In genomic region chr1:156673387-156674121, GRCh38 we compare ENCODE assay signal across 11 cellular contexts. TPM values are rescaled to one million over a fixed set of nuclear protein-coding genes. Genes with fewer than 3 reads are reported as not detected.
A peak's percentile ranks its signal among the peaks of the same experiment; 100 is the strongest.
DNase-seq lines count a peak whose midpoint lies in the region; ATAC-seq, FAIRE-seq and TF ChIP-seq lines count a peak whose summit lies in the region.
"Had no signal": no experiment of that assay in that cellular context is flagged by ENCODE, and none has a peak within 500 bp of the region (broad histone marks: within the 10 kb centered on the region; RNA-seq: fewer than 3 reads in every experiment).

No MANE protein-coding gene starts in this region.

- no peak for TF ChIP-seq CTCF in HepG2 (CRISPR knock-in tag; IDR thresholded peaks at IDR 0.05)

- DNase-seq in NCI-H2227 treated with DMSO at 0.1 percent for 48 hours (lab: John Stamatoyannopoulos, UW) (peak; percentile 16), HepG2 (ENCODE audit: low spot score) (peak; percentile 41), A172 (ENCODE audit: low spot score) (no peak)
- no peak for DNase-seq in activated CD8-positive, alpha-beta memory T cell treated with anti-CD3 and anti-CD28 coated beads, Interleukin-2, amount 50 U/mL, for 4 hours
- DNase-seq: DMS79, HCEC 1CT, ovary had no signal

- POLR2A ChIA-PET in HepG2 (lab: Yijun Ruan, JAX) = interaction anchor here (1.0 to 9.1 kb wide), 2 partner anchors 11 to 55 kb away, joined by 3 to 189 read pairs; partner anchors contain the start of genes ISG20L2 and METTL25B

- no peak for TF ChIP-seq POLR2A in HepG2 (IDR thresholded peaks at IDR 0.05; ENCODE audit: insufficient read depth in 1 of 2, low read depth in 2 of 2, low read length in 2 of 2)

- TF ChIP-seq RAD21 in HepG2 (CRISPR knock-in tag; IDR thresholded peaks at IDR 0.05) = no peak

- CTCF ChIA-PET in HepG2 (lab: Yijun Ruan, JAX; ENCODE audit: low intra/inter-chr PET ratio, low total read pairs) = interaction anchor here (1.5 kb wide), 1 partner anchor 14 kb away, joined by 4 read pairs; no protein-coding TSS in a partner anchor

- intact Hi-C loops in HepG2 (cut with micrococcal nuclease; ENCODE audit: unreplicated experiment) = no loop called here

- H3K4me3 ChIP-seq in ectodermal cell (ENCODE audit: insufficient read depth, low read depth, low read length) = peak overlapping the region; percentile 95
- no peak overlapping the region for H3K4me3 ChIP-seq in HepG2 (replicated peaks in 1 of 3; ENCODE audit: insufficient read depth in 1 of 3, low read depth in 2 of 3, low read length in 3 of 3)
- H3K4me3 ChIP-seq in subcutaneous abdominal adipose tissue (ENCODE audit: low read depth in 1 of 5, low read length in 5 of 5) = peak overlapping the region in 1 of 5 donors; percentile 69
- H3K4me3 ChIP-seq: ovary had no signal

- peaks cover 52% of the 10 kb centered on the region for H3K4me1 ChIP-seq in ectodermal cell (ENCODE audit: control insufficient read depth, insufficient read depth, low read length)
- peaks cover 55% of the 10 kb centered on the region for H3K4me1 ChIP-seq in HepG2 (ENCODE audit: insufficient read depth, low read length)
- peaks cover 2 to 75% (median 32%) of the 10 kb centered on the region in 5 donors for H3K4me1 ChIP-seq in subcutaneous abdominal adipose tissue (ENCODE audit: control insufficient read depth in 5 of 5, insufficient read depth in 5 of 5, low read length in 5 of 5)

- peaks cover 2% of the 10 kb centered on the region for H3K79me2 ChIP-seq in HepG2 (ENCODE audit: insufficient read depth, low read length)

- H2AFZ ChIP-seq in HepG2 (ENCODE audit: low read length) = no peak overlapping the region

- no TSS peak for BruUV-seq in HepG2 (replicated peaks; lab: Mats Ljungman, UMichigan)

- peak; percentile 87 for FAIRE-seq in HepG2 (lab: Jason Lieb, UNC)

- H3K4me2 ChIP-seq in HepG2 (ENCODE audit: low read depth, low read length) = peak overlapping the region; percentile 21; the same call in 1 of the 2 replicates

- 2% methylated on average over 8 of the region's 8 CpGs for WGBS in ectodermal cell, 2 experiments
- 42% methylated on average over 3 of the region's 8 CpGs for WGBS in HepG2 (ENCODE audit: low lambda C conversion rate)

- H4K20me1 ChIP-seq in HepG2 (ENCODE audit: insufficient read depth, low read length) = no peaks in the 10 kb centered on the region

- no peak overlapping the region for H3K9ac ChIP-seq in HepG2 (ENCODE audit: insufficient read depth, low read depth, low read length)
- H3K9ac ChIP-seq in subcutaneous abdominal adipose tissue (ENCODE audit: low read length in 5 of 5) = peak overlapping the region in 1 of 5 donors; percentile 51

- H3K27ac ChIP-seq in ectodermal cell (ENCODE audit: insufficient read depth, low read depth, low read length, poor library complexity, severe bottlenecking) (peak overlapping the region; percentile 98), HepG2 (ENCODE audit: extremely low read length, insufficient read depth, low read length) (no peak overlapping the region), subcutaneous abdominal adipose tissue (ENCODE audit: low read depth, low read length) (peak overlapping the region; percentile 16)
- H3K27ac ChIP-seq: ovary had no signal

- peaks cover 3% of the 10 kb centered on the region for H3K27me3 ChIP-seq in ectodermal cell (ENCODE audit: control insufficient read depth, insufficient read depth, low read length, poor library complexity, severe bottlenecking)
- H3K27me3 ChIP-seq in HepG2 (ENCODE audit: control insufficient read depth in 1 of 2, insufficient read depth in 2 of 2, low read length in 2 of 2) = peaks cover 0 to 4% of the 10 kb centered on the region in 2 experiments; a peak in 4 of 5 replicates
- H3K27me3 ChIP-seq in subcutaneous abdominal adipose tissue (ENCODE audit: control insufficient read depth in 5 of 5, insufficient read depth in 4 of 5, low read length in 5 of 5) = peaks cover 16 to 47% (median 26%) of the 10 kb centered on the region in 5 donors

- TF ChIP-seq EP300 in HepG2 (IDR thresholded peaks at IDR 0.05; ENCODE audit: low read depth in 2 of 2, low read length in 2 of 2) = no peak
- TF ChIP-seq EP300 in HepG2 (CRISPR knock-in tag; IDR thresholded peaks at IDR 0.05; ENCODE audit: borderline replicate concordance) = no peak

- in situ Hi-C loops in HepG2 (cut with HindIII; ENCODE audit: extremely low pct_ligation_motif_present, low pct_unique_long_range_greater_than_20kb) = no loop called here

- ATAC-seq in HepG2 (peak; percentile 63), HG02798 (IDR thresholded peaks at IDR 0.05; ENCODE audit: poor library complexity, unreplicated experiment) (no peak), HG02678 (IDR thresholded peaks at IDR 0.05; ENCODE audit: unreplicated experiment) (no peak)

- H3K36me3 ChIP-seq in ectodermal cell (ENCODE audit: control insufficient read depth, insufficient read depth, low read length) (peaks cover 25% of the 10 kb centered on the region), HepG2 (replicated peaks in 1 of 2; ENCODE audit: control insufficient read depth in 1 of 2, insufficient read depth in 2 of 2, low read length in 2 of 2) (no peaks in the 10 kb centered on the region), subcutaneous abdominal adipose tissue (ENCODE audit: control insufficient read depth in 5 of 5, insufficient read depth in 5 of 5, low read length in 5 of 5) (peaks cover 0 to 28% (median 8%) of the 10 kb centered on the region in 5 donors)
- H3K36me3 ChIP-seq: ovary had no signal

- H3K9me3 ChIP-seq in ectodermal cell (ENCODE audit: control insufficient read depth, low read length) = no peaks in the 10 kb centered on the region
- H3K9me3 ChIP-seq in HepG2 (ENCODE audit: low read length) = no peaks in the 10 kb centered on the region
- no peaks in the 10 kb centered on the region for H3K9me3 ChIP-seq in subcutaneous abdominal adipose tissue (ENCODE audit: control insufficient read depth in 5 of 5, low read length in 5 of 5)
- H3K9me3 ChIP-seq: ovary had no signal

RNA-seq across cellular contexts. Expression of gene NES, which starts 3.7 kb away (rescaled TPM):
- 303 TPM for polyA plus RNA-seq in ectodermal cell (2013, experiment 1 of 4)
- 335 TPM for polyA plus RNA-seq in ectodermal cell (2013, experiment 2 of 4)
- 231 TPM for polyA plus RNA-seq in ectodermal cell (2013, experiment 3 of 4)
- 248 TPM for polyA plus RNA-seq in ectodermal cell (2013, experiment 4 of 4)
- total RNA-seq in HepG2 (2016; rRNA removed; fragmentation: Illumina TruSeq; extraction: Trizol) = 12.7 and 16.6 TPM in 2 replicates
- total RNA-seq in HepG2 (2016; cell fraction: cytosol; rRNA removed; fragmentation: Illumina TruSeq; extraction: Trizol; ENCODE audit: low read depth) = 0.30 and 0.53 TPM in 2 replicates
- total RNA-seq in HepG2 (2016; cell fraction: insoluble cytoplasmic fraction; rRNA removed; fragmentation: Illumina TruSeq; extraction: Trizol) = 9.1 and 18.2 TPM in 2 replicates
- 1.4 and 1.5 TPM in 2 replicates for total RNA-seq in HepG2 (2016; cell fraction: membrane; rRNA removed; fragmentation: Illumina TruSeq; extraction: Trizol)
- 11.7 and 13.1 TPM in 2 replicates for total RNA-seq in HepG2 (2016; cell fraction: nucleus; rRNA removed; fragmentation: Illumina TruSeq; extraction: Trizol)
- polyA plus RNA-seq in HepG2 (2011; rRNA removed) = 1.7 and 2.5 TPM in 2 replicates
- 1.1 and 1.2 TPM in 2 replicates for polyA plus RNA-seq in HepG2 (2011; cell fraction: cytosol; rRNA removed)
- 9.3 and 9.7 TPM in 2 replicates for polyA plus RNA-seq in HepG2 (2011; cell fraction: nucleus; rRNA removed)
- 3.5 and 3.6 TPM in 2 replicates for polyA plus RNA-seq in HepG2 (2012)
- 0.32 and 0.38 TPM in 2 replicates for polyA plus RNA-seq in HepG2 (2016; cell fraction: cytosol; fragmentation: Illumina TruSeq; extraction: Trizol; ENCODE audit: low read depth)
- polyA plus RNA-seq in HepG2 (2016; cell fraction: insoluble cytoplasmic fraction; fragmentation: Illumina TruSeq; extraction: Trizol; ENCODE audit: low read depth) = 8.6 and 10.8 TPM in 2 replicates
- 0.46 and 0.93 TPM in 2 replicates for polyA plus RNA-seq in HepG2 (2016; cell fraction: membrane; fragmentation: Illumina TruSeq; extraction: Trizol; ENCODE audit: low read depth)
- 27.3 and 27.7 TPM in 2 replicates for polyA plus RNA-seq in HepG2 (2016; cell fraction: nucleus; fragmentation: Illumina TruSeq; extraction: Trizol; ENCODE audit: insufficient read depth, low read depth)
- polyA minus RNA-seq in HepG2 (2011; rRNA and poly(A)+ RNA removed; ENCODE audit: low replicate concordance) = 0.91 and 2.7 TPM in 2 replicates
- polyA minus RNA-seq in HepG2 (2011; cell fraction: cytosol; rRNA and poly(A)+ RNA removed) = 2.4 and 2.5 TPM in 2 replicates
- 1.5 and 1.7 TPM in 2 replicates for polyA minus RNA-seq in HepG2 (2011; cell fraction: nucleus; rRNA and poly(A)+ RNA removed)
- 60.4 and 105 TPM in 2 replicates for total RNA-seq in A172 (2014; rRNA removed; shearing (Covaris generic))

RNA-seq across cellular contexts. Expression of gene BCAN, which starts 31.6 kb away (rescaled TPM):
- polyA plus RNA-seq in ectodermal cell (2013, experiment 1 of 4) = 0.93 TPM
- polyA plus RNA-seq in ectodermal cell (2013, experiment 2 of 4) = 0.48 TPM
- 0.48 TPM for polyA plus RNA-seq in ectodermal cell (2013, experiment 3 of 4)
- 0.61 TPM for polyA plus RNA-seq in ectodermal cell (2013, experiment 4 of 4)
- not detected in 2 replicates for total RNA-seq in HepG2 (2016; rRNA removed; fragmentation: Illumina TruSeq; extraction: Trizol)
- not detected in 2 replicates for total RNA-seq in HepG2 (2016; cell fraction: cytosol; rRNA removed; fragmentation: Illumina TruSeq; extraction: Trizol; ENCODE audit: low read depth)
- total RNA-seq in HepG2 (2016; cell fraction: insoluble cytoplasmic fraction; rRNA removed; fragmentation: Illumina TruSeq; extraction: Trizol) = not detected in 2 replicates
- total RNA-seq in HepG2 (2016; cell fraction: membrane; rRNA removed; fragmentation: Illumina TruSeq; extraction: Trizol) = not detected in 2 replicates
- not detected in 2 replicates for total RNA-seq in HepG2 (2016; cell fraction: nucleus; rRNA removed; fragmentation: Illumina TruSeq; extraction: Trizol)
- not detected in 2 replicates for polyA plus RNA-seq in HepG2 (2011; rRNA removed)
- not detected in 2 replicates for polyA plus RNA-seq in HepG2 (2011; cell fraction: cytosol; rRNA removed)
- polyA plus RNA-seq in HepG2 (2011; cell fraction: nucleus; rRNA removed) = 0.24 TPM in 1 of 2 replicates, not detected in the other
- 0.21 TPM in 2 replicates for polyA plus RNA-seq in HepG2 (2012)
- polyA plus RNA-seq in HepG2 (2016; cell fraction: cytosol; fragmentation: Illumina TruSeq; extraction: Trizol; ENCODE audit: low read depth) = not detected in 2 replicates
- not detected in 2 replicates for polyA plus RNA-seq in HepG2 (2016; cell fraction: insoluble cytoplasmic fraction; fragmentation: Illumina TruSeq; extraction: Trizol; ENCODE audit: low read depth)
- not detected in 2 replicates for polyA plus RNA-seq in HepG2 (2016; cell fraction: membrane; fragmentation: Illumina TruSeq; extraction: Trizol; ENCODE audit: low read depth)
- polyA plus RNA-seq in HepG2 (2016; cell fraction: nucleus; fragmentation: Illumina TruSeq; extraction: Trizol; ENCODE audit: insufficient read depth, low read depth) = not detected in 2 replicates
- not detected in 2 replicates for polyA minus RNA-seq in HepG2 (2011; rRNA and poly(A)+ RNA removed; ENCODE audit: low replicate concordance)
- polyA minus RNA-seq in HepG2 (2011; cell fraction: cytosol; rRNA and poly(A)+ RNA removed) = not detected in 2 replicates
- polyA minus RNA-seq in HepG2 (2011; cell fraction: nucleus; rRNA and poly(A)+ RNA removed) = not detected in 2 replicates
- total RNA-seq in A172 (2014; rRNA removed; shearing (Covaris generic)) = not detected in 2 replicates

RNA-seq across cellular contexts. Expression of gene CRABP2, which starts 31.8 kb away (rescaled TPM):
- 697 TPM for polyA plus RNA-seq in ectodermal cell (2013, experiment 1 of 4)
- polyA plus RNA-seq in ectodermal cell (2013, experiment 2 of 4) = 522 TPM
- polyA plus RNA-seq in ectodermal cell (2013, experiment 3 of 4) = 545 TPM
- 604 TPM for polyA plus RNA-seq in ectodermal cell (2013, experiment 4 of 4)
- 0.21 and 0.60 TPM in 2 replicates for total RNA-seq in HepG2 (2016; rRNA removed; fragmentation: Illumina TruSeq; extraction: Trizol)
- total RNA-seq in HepG2 (2016; cell fraction: cytosol; rRNA removed; fragmentation: Illumina TruSeq; extraction: Trizol; ENCODE audit: low read depth) = not detected in 2 replicates
- total RNA-seq in HepG2 (2016; cell fraction: insoluble cytoplasmic fraction; rRNA removed; fragmentation: Illumina TruSeq; extraction: Trizol) = 0.28 TPM in 1 of 2 replicates, not detected in the other
- total RNA-seq in HepG2 (2016; cell fraction: membrane; rRNA removed; fragmentation: Illumina TruSeq; extraction: Trizol) = not detected in 2 replicates
- not detected in 2 replicates for total RNA-seq in HepG2 (2016; cell fraction: nucleus; rRNA removed; fragmentation: Illumina TruSeq; extraction: Trizol)
- 0.37 and 0.40 TPM in 2 replicates for polyA plus RNA-seq in HepG2 (2011; rRNA removed)
- polyA plus RNA-seq in HepG2 (2011; cell fraction: cytosol; rRNA removed) = 0.14 and 0.16 TPM in 2 replicates
- 0.50 and 0.85 TPM in 2 replicates for polyA plus RNA-seq in HepG2 (2011; cell fraction: nucleus; rRNA removed)
- 1.3 TPM in 1 of 2 replicates, not detected in the other for polyA plus RNA-seq in HepG2 (2012)
- 0.24 TPM in 1 of 2 replicates, not detected in the other for polyA plus RNA-seq in HepG2 (2016; cell fraction: cytosol; fragmentation: Illumina TruSeq; extraction: Trizol; ENCODE audit: low read depth)
- 0.57 and 0.99 TPM in 2 replicates for polyA plus RNA-seq in HepG2 (2016; cell fraction: insoluble cytoplasmic fraction; fragmentation: Illumina TruSeq; extraction: Trizol; ENCODE audit: low read depth)
- not detected in 2 replicates for polyA plus RNA-seq in HepG2 (2016; cell fraction: membrane; fragmentation: Illumina TruSeq; extraction: Trizol; ENCODE audit: low read depth)
- 0.51 and 1.8 TPM in 2 replicates for polyA plus RNA-seq in HepG2 (2016; cell fraction: nucleus; fragmentation: Illumina TruSeq; extraction: Trizol; ENCODE audit: insufficient read depth, low read depth)
- 1.2 TPM in 1 of 2 replicates, not detected in the other for polyA minus RNA-seq in HepG2 (2011; rRNA and poly(A)+ RNA removed; ENCODE audit: low replicate concordance)
- polyA minus RNA-seq in HepG2 (2011; cell fraction: cytosol; rRNA and poly(A)+ RNA removed) = not detected in 2 replicates
- polyA minus RNA-seq in HepG2 (2011; cell fraction: nucleus; rRNA and poly(A)+ RNA removed) = not detected in 2 replicates
- 5.4 and 6.3 TPM in 2 replicates for total RNA-seq in A172 (2014; rRNA removed; shearing (Covaris generic))

RNA-seq across cellular contexts. Expression of gene HAPLN2, which starts 54.3 kb away (rescaled TPM):
- 0.50 TPM for polyA plus RNA-seq in ectodermal cell (2013, experiment 1 of 4)
- 0.91 TPM for polyA plus RNA-seq in ectodermal cell (2013, experiment 2 of 4)
- 0.91 TPM for polyA plus RNA-seq in ectodermal cell (2013, experiment 3 of 4)
- 0.77 TPM for polyA plus RNA-seq in ectodermal cell (2013, experiment 4 of 4)
- not detected in 2 replicates for total RNA-seq in HepG2 (2016; rRNA removed; fragmentation: Illumina TruSeq; extraction: Trizol)
- not detected in 2 replicates for total RNA-seq in HepG2 (2016; cell fraction: cytosol; rRNA removed; fragmentation: Illumina TruSeq; extraction: Trizol; ENCODE audit: low read depth)
- not detected in 2 replicates for total RNA-seq in HepG2 (2016; cell fraction: insoluble cytoplasmic fraction; rRNA removed; fragmentation: Illumina TruSeq; extraction: Trizol)
- total RNA-seq in HepG2 (2016; cell fraction: membrane; rRNA removed; fragmentation: Illumina TruSeq; extraction: Trizol) = not detected in 2 replicates
- not detected in 2 replicates for total RNA-seq in HepG2 (2016; cell fraction: nucleus; rRNA removed; fragmentation: Illumina TruSeq; extraction: Trizol)
- polyA plus RNA-seq in HepG2 (2011; rRNA removed) = 0.09 TPM in 1 of 2 replicates, not detected in the other
- polyA plus RNA-seq in HepG2 (2011; cell fraction: cytosol; rRNA removed) = not detected in 2 replicates
- 0.40 and 0.62 TPM in 2 replicates for polyA plus RNA-seq in HepG2 (2011; cell fraction: nucleus; rRNA removed)
- polyA plus RNA-seq in HepG2 (2012) = 0.19 TPM in 1 of 2 replicates, not detected in the other
- not detected in 2 replicates for polyA plus RNA-seq in HepG2 (2016; cell fraction: cytosol; fragmentation: Illumina TruSeq; extraction: Trizol; ENCODE audit: low read depth)
- polyA plus RNA-seq in HepG2 (2016; cell fraction: insoluble cytoplasmic fraction; fragmentation: Illumina TruSeq; extraction: Trizol; ENCODE audit: low read depth) = not detected in 2 replicates
- not detected in 2 replicates for polyA plus RNA-seq in HepG2 (2016; cell fraction: membrane; fragmentation: Illumina TruSeq; extraction: Trizol; ENCODE audit: low read depth)
- polyA plus RNA-seq in HepG2 (2016; cell fraction: nucleus; fragmentation: Illumina TruSeq; extraction: Trizol; ENCODE audit: insufficient read depth, low read depth) = not detected in 2 replicates
- not detected in 2 replicates for polyA minus RNA-seq in HepG2 (2011; rRNA and poly(A)+ RNA removed; ENCODE audit: low replicate concordance)
- polyA minus RNA-seq in HepG2 (2011; cell fraction: cytosol; rRNA and poly(A)+ RNA removed) = not detected in 2 replicates
- not detected in 2 replicates for polyA minus RNA-seq in HepG2 (2011; cell fraction: nucleus; rRNA and poly(A)+ RNA removed)
- total RNA-seq in A172 (2014; rRNA removed; shearing (Covaris generic)) = 0.26 TPM in 1 of 2 replicates, not detected in the other

RNA-seq across cellular contexts. Expression of gene METTL25B, which starts 54.7 kb away (rescaled TPM):
- polyA plus RNA-seq in ectodermal cell (2013, experiment 1 of 4) = 36.4 TPM
- 38.3 TPM for polyA plus RNA-seq in ectodermal cell (2013, experiment 2 of 4)
- polyA plus RNA-seq in ectodermal cell (2013, experiment 3 of 4) = 38.8 TPM
- polyA plus RNA-seq in ectodermal cell (2013, experiment 4 of 4) = 44.8 TPM
- total RNA-seq in HepG2 (2016; rRNA removed; fragmentation: Illumina TruSeq; extraction: Trizol) = 8.1 and 11.9 TPM in 2 replicates
- 4.8 and 7.1 TPM in 2 replicates for total RNA-seq in HepG2 (2016; cell fraction: cytosol; rRNA removed; fragmentation: Illumina TruSeq; extraction: Trizol; ENCODE audit: low read depth)
- 8.7 and 14.6 TPM in 2 replicates for total RNA-seq in HepG2 (2016; cell fraction: insoluble cytoplasmic fraction; rRNA removed; fragmentation: Illumina TruSeq; extraction: Trizol)
- total RNA-seq in HepG2 (2016; cell fraction: membrane; rRNA removed; fragmentation: Illumina TruSeq; extraction: Trizol) = 7.4 and 7.9 TPM in 2 replicates
- total RNA-seq in HepG2 (2016; cell fraction: nucleus; rRNA removed; fragmentation: Illumina TruSeq; extraction: Trizol) = 8.7 and 16.4 TPM in 2 replicates
- polyA plus RNA-seq in HepG2 (2011; rRNA removed) = 24.0 and 26.3 TPM in 2 replicates
- 15.1 and 18.0 TPM in 2 replicates for polyA plus RNA-seq in HepG2 (2011; cell fraction: cytosol; rRNA removed)
- 45.6 and 53.5 TPM in 2 replicates for polyA plus RNA-seq in HepG2 (2011; cell fraction: nucleus; rRNA removed)
- 18.4 and 20.2 TPM in 2 replicates for polyA plus RNA-seq in HepG2 (2012)
- polyA plus RNA-seq in HepG2 (2016; cell fraction: cytosol; fragmentation: Illumina TruSeq; extraction: Trizol; ENCODE audit: low read depth) = 4.1 and 5.6 TPM in 2 replicates
- 7.1 and 9.1 TPM in 2 replicates for polyA plus RNA-seq in HepG2 (2016; cell fraction: insoluble cytoplasmic fraction; fragmentation: Illumina TruSeq; extraction: Trizol; ENCODE audit: low read depth)
- 6.4 and 8.1 TPM in 2 replicates for polyA plus RNA-seq in HepG2 (2016; cell fraction: membrane; fragmentation: Illumina TruSeq; extraction: Trizol; ENCODE audit: low read depth)
- polyA plus RNA-seq in HepG2 (2016; cell fraction: nucleus; fragmentation: Illumina TruSeq; extraction: Trizol; ENCODE audit: insufficient read depth, low read depth) = 35.7 and 36.8 TPM in 2 replicates
- 28.4 and 53.9 TPM in 2 replicates for polyA minus RNA-seq in HepG2 (2011; rRNA and poly(A)+ RNA removed; ENCODE audit: low replicate concordance)
- 9.3 and 11.1 TPM in 2 replicates for polyA minus RNA-seq in HepG2 (2011; cell fraction: cytosol; rRNA and poly(A)+ RNA removed)
- 16.1 and 19.6 TPM in 2 replicates for polyA minus RNA-seq in HepG2 (2011; cell fraction: nucleus; rRNA and poly(A)+ RNA removed)
- 4.9 and 5.7 TPM in 2 replicates for total RNA-seq in A172 (2014; rRNA removed; shearing (Covaris generic))

Comparison
In these comparisons a context has a peak if more than half of its experiments do, and no peak if none do; other contexts are left out.
1. DNase-seq: peak in NCI-H2227 treated with DMSO at 0.1 percent for 48 hours (single experiment) and HepG2 (single experiment); none in activated CD8-positive, alpha-beta memory T cell treated with anti-CD3 and anti-CD28 coated beads, Interleukin-2, amount 50 U/mL, for 4 hours (single experiment) and A172 (single experiment).